In genomic region chr11:95058622-95059021, GRCh38 we compare ENCODE assay signal across 29 cellular contexts. TPM values are rescaled to one million over a fixed set of nuclear protein-coding genes. Genes with fewer than 3 reads are reported as not detected.
"Had no signal": no experiment of that assay in that cellular context is flagged by ENCODE, and none has a peak within 500 bp of the region (broad histone marks: within the 10 kb centered on the region; RNA-seq: fewer than 3 reads in every experiment).

No MANE protein-coding gene starts in this region.

- H3K36me3 ChIP-seq: left lung, ovary, right atrium auricular region, tibial artery had no signal

- DNase-seq: activated CD4-positive, alpha-beta T cell treated with anti-CD3 and anti-CD28 coated beads for 36 hours; activated CD4-positive, alpha-beta T cell treated with anti-CD3 and anti-CD28 coated beads, Interleukin-2, amount 50 U/mL, for 48 hours; activated effector memory CD4-positive, alpha-beta T cell treated with Interleukin-2 at 50 U/mL for 16 hours; activated naive CD4-positive, alpha-beta T cell treated with anti-CD3 and anti-CD28 coated beads, Interleukin-2, amount 10 ng/mL, durations not matched to agents 7 days and 5 days; activated naive CD8-positive, alpha-beta T cell treated with anti-CD3 and anti-CD28 coated beads, Interleukin-2, amount 50 U/mL, for 24 hours; activated T-cell treated with anti-CD3 and anti-CD28 coated beads, Interleukin-2, amount 50 U/mL, for 72 hours; anterior cingulate cortex; effector CD4-positive, alpha-beta T cell; foreskin keratinocyte; left lung; natural killer cell; ovary; psoas muscle; stimulated activated CD4-positive, alpha-beta T cell treated with anti-CD3 and anti-CD28 coated beads, Interleukin-1b, Interleukin-23, amount 100 ng/mL, for 48 hours; stimulated activated naive CD8-positive, alpha-beta T cell treated with anti-CD3 and anti-CD28 coated beads, Interleukin-15, amount 100 ng/mL, for 72 hours; T-helper 9 cell; tibial artery had no signal

- H3K9me3 Mint-ChIP-seq: activated naive CD4-positive, alpha-beta T cell treated with anti-CD3 and anti-CD28 coated beads, Interleukin-2, amount 10 ng/mL, durations not matched to agents 7 days and 5 days; activated naive CD8-positive, alpha-beta T cell treated with anti-CD3 and anti-CD28 coated beads, Interleukin-2, amount 50 U/mL, for 24 hours; activated T-cell treated with anti-CD3 and anti-CD28 coated beads, Interleukin-2, amount 50 U/mL, for 72 hours; brain; dendritic cell treated with granulocyte-macrophage colony-stimulating factor and Interleukin-4, amounts not matched to agents 40 ng/mL and 50 ng/mL, for 4 days; mesothelial cell of epicardium; natural killer cell; stimulated activated naive CD8-positive, alpha-beta T cell treated with anti-CD3 and anti-CD28 coated beads, Interleukin-15, amount 100 ng/mL, for 72 hours; WTC11 had no signal

- H3K27ac ChIP-seq: foreskin keratinocyte, left lung, ovary, psoas muscle, right atrium auricular region, tibial artery had no signal

- H3K36me3 Mint-ChIP-seq: activated naive CD4-positive, alpha-beta T cell treated with anti-CD3 and anti-CD28 coated beads, Interleukin-2, amount 10 ng/mL, durations not matched to agents 7 days and 5 days; brain; mesothelial cell of epicardium; natural killer cell; WTC11 had no signal

- H3K27ac Mint-ChIP-seq: activated CD4-positive, alpha-beta T cell treated with anti-CD3 and anti-CD28 coated beads for 36 hours; activated naive CD4-positive, alpha-beta T cell treated with anti-CD3 and anti-CD28 coated beads, Interleukin-2, amount 10 ng/mL, durations not matched to agents 7 days and 5 days; activated naive CD8-positive, alpha-beta T cell treated with anti-CD3 and anti-CD28 coated beads, Interleukin-2, amount 50 U/mL, for 24 hours; activated T-cell treated with anti-CD3 and anti-CD28 coated beads, Interleukin-2, amount 50 U/mL, for 72 hours; brain; dendritic cell treated with granulocyte-macrophage colony-stimulating factor and Interleukin-4, amounts not matched to agents 40 ng/mL and 50 ng/mL, for 4 days; mesothelial cell of epicardium; natural killer cell; WTC11 had no signal

- H3K9me3 ChIP-seq: left lung, ovary, psoas muscle, right atrium auricular region, tibial artery had no signal

- H3K27me3 ChIP-seq: right atrium auricular region had no signal

- ATAC-seq: activated CD4-positive, alpha-beta T cell treated with anti-CD3 and anti-CD28 coated beads for 36 hours; activated naive CD8-positive, alpha-beta T cell treated with anti-CD3 and anti-CD28 coated beads, Interleukin-2, amount 50 U/mL, for 24 hours; activated T-cell treated with anti-CD3 and anti-CD28 coated beads, Interleukin-2, amount 50 U/mL, for 72 hours; foreskin keratinocyte; left lung; natural killer cell; psoas muscle; stimulated activated naive CD8-positive, alpha-beta T cell treated with anti-CD3 and anti-CD28 coated beads, Interleukin-15, amount 100 ng/mL, for 72 hours; WTC11 had no signal

- H3K4me3 ChIP-seq: left lung, lung, ovary, psoas muscle, right atrium auricular region, tibial artery had no signal

- H3K4me3 Mint-ChIP-seq: activated CD4-positive, alpha-beta T cell treated with anti-CD3 and anti-CD28 coated beads for 36 hours; activated naive CD4-positive, alpha-beta T cell treated with anti-CD3 and anti-CD28 coated beads, Interleukin-2, amount 10 ng/mL, durations not matched to agents 7 days and 5 days; activated naive CD8-positive, alpha-beta T cell treated with anti-CD3 and anti-CD28 coated beads, Interleukin-2, amount 50 U/mL, for 24 hours; activated T-cell treated with anti-CD3 and anti-CD28 coated beads, Interleukin-2, amount 50 U/mL, for 72 hours; brain; dendritic cell treated with granulocyte-macrophage colony-stimulating factor and Interleukin-4, amounts not matched to agents 40 ng/mL and 50 ng/mL, for 4 days; mesothelial cell of epicardium; natural killer cell; stimulated activated naive CD8-positive, alpha-beta T cell treated with anti-CD3 and anti-CD28 coated beads, Interleukin-15, amount 100 ng/mL, for 72 hours; WTC11 had no signal

- H3K4me1 Mint-ChIP-seq: activated CD4-positive, alpha-beta T cell treated with anti-CD3 and anti-CD28 coated beads for 36 hours; activated naive CD4-positive, alpha-beta T cell treated with anti-CD3 and anti-CD28 coated beads, Interleukin-2, amount 10 ng/mL, durations not matched to agents 7 days and 5 days; activated naive CD8-positive, alpha-beta T cell treated with anti-CD3 and anti-CD28 coated beads, Interleukin-2, amount 50 U/mL, for 24 hours; brain; natural killer cell; stimulated activated naive CD8-positive, alpha-beta T cell treated with anti-CD3 and anti-CD28 coated beads, Interleukin-15, amount 100 ng/mL, for 72 hours; WTC11 had no signal

- H3K4me1 ChIP-seq: foreskin keratinocyte, left lung, psoas muscle, right atrium auricular region, tibial artery had no signal

RNA-seq across cellular contexts. Expression of gene KDM4F, which starts 9.4 kb away (rescaled TPM):
- total RNA-seq: activated CD4-positive, alpha-beta T cell treated with anti-CD3 and anti-CD28 coated beads for 36 hours; activated T-cell treated with anti-CD3 and anti-CD28 coated beads, Interleukin-2, amount 50 U/mL, for 72 hours; cardiac septum; epithelial cell of proximal tubule; fibroblast of lung; foreskin keratinocyte; kidney epithelial cell; left lung; lung; mesothelial cell of epicardium; natural killer cell; ovary; psoas muscle; right atrium auricular region; T-helper 1 cell treated with Interleukin-12 subunit alpha and Interleukin-12 subunit beta and Interleukin-4 antibody, amounts not matched to agents 30 ng/mL and 1 ng/mL, for 36 hours; ureter; WTC11 had no signal

RNA-seq across cellular contexts. Expression of gene KDM4E, which starts 33.6 kb away (rescaled TPM):
- total RNA-seq: activated CD4-positive, alpha-beta T cell treated with anti-CD3 and anti-CD28 coated beads for 36 hours; activated T-cell treated with anti-CD3 and anti-CD28 coated beads, Interleukin-2, amount 50 U/mL, for 72 hours; cardiac septum; epithelial cell of proximal tubule; fibroblast of lung; foreskin keratinocyte; kidney epithelial cell; left lung; lung; mesothelial cell of epicardium; natural killer cell; ovary; psoas muscle; right atrium auricular region; T-helper 1 cell treated with Interleukin-12 subunit alpha and Interleukin-12 subunit beta and Interleukin-4 antibody, amounts not matched to agents 30 ng/mL and 1 ng/mL, for 36 hours; ureter; WTC11 had no signal
